ENCODE assay signal across 24 cellular contexts in the genomic region with DNA sequence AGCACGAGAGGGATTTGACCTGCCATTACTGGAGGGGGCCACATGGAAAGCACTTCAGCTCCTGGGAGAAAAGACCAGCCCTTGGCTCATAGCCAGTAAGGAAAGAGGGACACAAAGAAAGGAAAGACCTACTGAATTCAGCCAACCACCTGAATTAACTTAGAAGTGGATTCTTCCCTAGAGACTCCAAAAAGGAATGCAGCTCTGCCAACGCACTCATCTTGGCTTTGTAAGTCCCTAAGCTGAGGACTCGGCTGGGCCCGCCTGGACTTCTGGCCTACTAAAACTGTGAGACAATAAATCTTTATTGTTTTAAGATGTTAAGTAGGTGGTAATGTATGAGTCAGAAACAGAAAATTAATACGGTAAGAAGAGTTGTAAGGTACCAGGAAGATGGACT. TPM values are rescaled to one million over a fixed set of nuclear protein-coding genes. Genes with fewer than 3 reads are reported as not detected.
DNase-seq lines count a peak whose midpoint lies in the region; ATAC-seq, FAIRE-seq and TF ChIP-seq lines count a peak whose summit lies in the region.
"Had no signal": no experiment of that assay in that cellular context is flagged by ENCODE, and none has a peak within 500 bp of the region (broad histone marks: within the 10 kb centered on the region; RNA-seq: fewer than 3 reads in every experiment).

No MANE protein-coding gene starts in this region.

- no TSS peak for BruUV-seq in endothelial cell of umbilical vein (replicated peaks; lab: Mats Ljungman, UMichigan)

- H3K27ac ChIP-seq in endothelial cell of umbilical vein (ENCODE audit: insufficient read depth, low read depth, low read length) = no peak overlapping the region
- no peak overlapping the region for H3K27ac ChIP-seq in dorsolateral prefrontal cortex
- H3K27ac ChIP-seq: breast epithelium, esophagus squamous epithelium, GM23248 had no signal

- peaks cover 18% of the 10 kb centered on the region for H3K4me1 ChIP-seq in endothelial cell of umbilical vein (ENCODE audit: control insufficient read depth, extremely low read depth, insufficient read depth, low read length)
- H3K4me1 ChIP-seq: breast epithelium had no signal

- H2AFZ ChIP-seq in endothelial cell of umbilical vein (ENCODE audit: low read depth, low read length) = no peak overlapping the region
- H2AFZ ChIP-seq: GM23248 had no signal

- no peaks in the 10 kb centered on the region for H3K9me1 ChIP-seq in endothelial cell of umbilical vein (replicated peaks; ENCODE audit: control insufficient read depth, extremely low read depth, insufficient read depth, low read length)

- FAIRE-seq in endothelial cell of umbilical vein (lab: Jason Lieb, UNC) = no peak

- POLR2A ChIA-PET in endothelial cell of umbilical vein (lab: Charles Lee) = no interaction called here

- no peak for TF ChIP-seq POLR2A in endothelial cell of umbilical vein (IDR thresholded peaks at IDR 0.05; ENCODE audit: low read depth, low read length)

- TF ChIP-seq CTCF in endothelial cell of umbilical vein (IDR thresholded peaks at IDR 0.05; ENCODE audit: extremely low read depth in 1 of 2, insufficient read depth in 1 of 2, low read depth in 1 of 2, low read length in 2 of 2) (no peak), dorsolateral prefrontal cortex (IDR thresholded peaks at IDR 0.05 in 54 of 56, conservative IDR thresholded peaks at IDR 0.05 in 2 of 56; ENCODE audit: low read depth in 1 of 56, partially characterized antibody in 56 of 56) (no peak)

- CTCF ChIA-PET in endothelial cell of umbilical vein (lab: Charles Lee) = no interaction called here

- peaks cover 32% of the 10 kb centered on the region for H4K20me1 ChIP-seq in endothelial cell of umbilical vein (replicated peaks; ENCODE audit: control insufficient read depth, extremely low read depth, insufficient read depth, low read length)

- peak; percentile 13 for DNase-seq in Daoy (ENCODE audit: low read depth)
- peak; percentile 51 for DNase-seq in NCI-H2227 (lab: John Stamatoyannopoulos, UW; ENCODE audit: unreplicated experiment)
- peak; percentile 24 for DNase-seq in endothelial cell of umbilical vein (ENCODE audit: low read depth, low spot score)
- DNase-seq in renal cortical epithelial cell (ENCODE audit: low read depth) = peak; percentile 10
- no peak for DNase-seq in dorsolateral prefrontal cortex
- DNase-seq: activated CD4-positive, alpha-beta T cell treated with anti-CD3 and anti-CD28 coated beads for 36 hours; activated naive CD8-positive, alpha-beta T cell treated with anti-CD3 and anti-CD28 coated beads, Interleukin-2, amount 10 ng/mL, durations not matched to agents 7 days and 5 days; CD8-positive, alpha-beta T cell; EL; esophagus squamous epithelium; GM23248; IMR-90; midbrain; NCI-H1694; NCI-H226; nephron progenitor cell; stimulated activated CD4-positive, alpha-beta T cell treated with anti-CD3 and anti-CD28 coated beads, Interleukin-12 subunit alpha, Interleukin-12 subunit beta, amount 100 ng/mL, for 4 hours; stimulated activated CD8-positive, alpha-beta memory T cell treated with anti-CD3 and anti-CD28 coated beads, Interleukin-4, amount 100 ng/mL, for 48 hours; SW 1271 had no signal

- H3K27me3 ChIP-seq in endothelial cell of umbilical vein (ENCODE audit: control insufficient read depth in 2 of 2, insufficient read depth in 2 of 2, low read length in 2 of 2) (no peaks in the 10 kb centered on the region), dorsolateral prefrontal cortex (no peaks in the 10 kb centered on the region)
- H3K27me3 ChIP-seq: breast epithelium, esophagus squamous epithelium had no signal

- H3K27me3 Mint-ChIP-seq in stimulated activated memory B cell treated with anti-CD40 and anti-IgM and Interleukin-4, amounts not matched to agents 10 μg/mL and 1 μg/mL and 100 μg/mL, for 72 hours = no peaks in the 10 kb centered on the region
- H3K27me3 Mint-ChIP-seq: activated CD4-positive, alpha-beta T cell treated with anti-CD3 and anti-CD28 coated beads for 36 hours; activated naive CD8-positive, alpha-beta T cell treated with anti-CD3 and anti-CD28 coated beads, Interleukin-2, amount 10 ng/mL, durations not matched to agents 7 days and 5 days had no signal

- peaks cover 16% of the 10 kb centered on the region for H3K36me3 Mint-ChIP-seq in stimulated activated memory B cell treated with anti-CD40 and anti-IgM and Interleukin-4, amounts not matched to agents 10 μg/mL and 1 μg/mL and 100 μg/mL, for 72 hours

- H3K9me3 Mint-ChIP-seq in stimulated activated memory B cell treated with anti-CD40 and anti-IgM and Interleukin-4, amounts not matched to agents 10 μg/mL and 1 μg/mL and 100 μg/mL, for 72 hours = no peaks in the 10 kb centered on the region
- H3K9me3 Mint-ChIP-seq: activated naive CD8-positive, alpha-beta T cell treated with anti-CD3 and anti-CD28 coated beads, Interleukin-2, amount 10 ng/mL, durations not matched to agents 7 days and 5 days; activated T-helper 1 cell treated with anti-CD3 and anti-CD28 coated beads, Interleukin-12 subunit alpha, Interleukin-12 subunit beta, Interleukin-2, Interleukin-4 antibody, amounts not matched to agents 30 ng/mL and 10 ng/mL and 1 ng/mL, durations not matched to agents 14 hours and 24 hours and 36 hours; CD8-positive, alpha-beta T cell had no signal

- ATAC-seq in stimulated activated memory B cell treated with anti-CD40 and anti-IgM and Interleukin-4, amounts not matched to agents 10 μg/mL and 1 μg/mL and 100 μg/mL, for 72 hours = no peak
- ATAC-seq in HG03521 (IDR thresholded peaks at IDR 0.05; ENCODE audit: unreplicated experiment) = no peak
- no peak for ATAC-seq in GM21381 (IDR thresholded peaks at IDR 0.05; ENCODE audit: unreplicated experiment)
- ATAC-seq: activated CD4-positive, alpha-beta T cell treated with anti-CD3 and anti-CD28 coated beads for 36 hours; CD8-positive, alpha-beta T cell had no signal

- H3K79me2 ChIP-seq in endothelial cell of umbilical vein (ENCODE audit: control insufficient read depth, insufficient read depth, low read length) = peaks cover 96% of the 10 kb centered on the region

- no peak overlapping the region for H3K4me3 Mint-ChIP-seq in stimulated activated memory B cell treated with anti-CD40 and anti-IgM and Interleukin-4, amounts not matched to agents 10 μg/mL and 1 μg/mL and 100 μg/mL, for 72 hours
- H3K4me3 Mint-ChIP-seq: activated CD4-positive, alpha-beta T cell treated with anti-CD3 and anti-CD28 coated beads for 36 hours; activated naive CD8-positive, alpha-beta T cell treated with anti-CD3 and anti-CD28 coated beads, Interleukin-2, amount 10 ng/mL, durations not matched to agents 7 days and 5 days; activated T-helper 1 cell treated with anti-CD3 and anti-CD28 coated beads, Interleukin-12 subunit alpha, Interleukin-12 subunit beta, Interleukin-2, Interleukin-4 antibody, amounts not matched to agents 30 ng/mL and 10 ng/mL and 1 ng/mL, durations not matched to agents 14 hours and 24 hours and 36 hours; CD8-positive, alpha-beta T cell; nephron progenitor cell had no signal

- H3K36me3 ChIP-seq in endothelial cell of umbilical vein (ENCODE audit: control insufficient read depth in 2 of 2, extremely low read depth in 1 of 2, insufficient read depth in 2 of 2, low read length in 2 of 2) = peaks cover 0 to 3% of the 10 kb centered on the region in 2 experiments
- H3K36me3 ChIP-seq: breast epithelium, esophagus squamous epithelium had no signal

- no peak overlapping the region for H3K27ac Mint-ChIP-seq in stimulated activated memory B cell treated with anti-CD40 and anti-IgM and Interleukin-4, amounts not matched to agents 10 μg/mL and 1 μg/mL and 100 μg/mL, for 72 hours
- H3K27ac Mint-ChIP-seq: activated naive CD8-positive, alpha-beta T cell treated with anti-CD3 and anti-CD28 coated beads, Interleukin-2, amount 10 ng/mL, durations not matched to agents 7 days and 5 days; activated T-helper 1 cell treated with anti-CD3 and anti-CD28 coated beads, Interleukin-12 subunit alpha, Interleukin-12 subunit beta, Interleukin-2, Interleukin-4 antibody, amounts not matched to agents 30 ng/mL and 10 ng/mL and 1 ng/mL, durations not matched to agents 14 hours and 24 hours and 36 hours; CD8-positive, alpha-beta T cell; nephron progenitor cell had no signal

- no peak overlapping the region for H3K9ac ChIP-seq in endothelial cell of umbilical vein (replicated peaks; ENCODE audit: extremely low read depth, insufficient read depth, low read length)
- H3K9ac ChIP-seq: GM23248 had no signal

- H3K4me3 ChIP-seq in endothelial cell of umbilical vein (replicated peaks in 1 of 3; ENCODE audit: insufficient read depth in 1 of 3, low read depth in 1 of 3, low read length in 3 of 3) (no peak overlapping the region), dorsolateral prefrontal cortex (no peak overlapping the region)
- H3K4me3 ChIP-seq: breast epithelium, esophagus squamous epithelium, GM23248 had no signal

- H3K9me3 ChIP-seq in endothelial cell of umbilical vein (replicated peaks; ENCODE audit: control insufficient read depth, insufficient read depth, low read length) = no peaks in the 10 kb centered on the region
- H3K9me3 ChIP-seq: breast epithelium, esophagus squamous epithelium had no signal

- dilution Hi-C loops in endothelial cell of umbilical vein (cut with MboI; ENCODE audit: extremely low pct_ligation_motif_present, low sequenced_read_pairs) = no loop called here

- intact Hi-C loops in endothelial cell of umbilical vein (cut with micrococcal nuclease) = no loop called here
- intact Hi-C loops in dorsolateral prefrontal cortex (cut with DNase I) = no loop called here

- H3K4me2 ChIP-seq in endothelial cell of umbilical vein (ENCODE audit: insufficient read depth, low read length) = no peak overlapping the region

- H3K4me1 Mint-ChIP-seq in stimulated activated memory B cell treated with anti-CD40 and anti-IgM and Interleukin-4, amounts not matched to agents 10 μg/mL and 1 μg/mL and 100 μg/mL, for 72 hours = peaks cover 38% of the 10 kb centered on the region
- H3K4me1 Mint-ChIP-seq: nephron progenitor cell had no signal

RNA-seq across cellular contexts. Expression of gene ATF2, which starts 11.5 kb away (rescaled TPM):
- total RNA-seq in Daoy (2014; rRNA removed; shearing (Covaris generic)) = 22.5 and 44.6 TPM in 2 replicates
- total RNA-seq in endothelial cell of umbilical vein (55.9 and 57.1 TPM in 2 replicates), renal cortical epithelial cell (48.8 and 77.8 TPM in 2 replicates), dorsolateral prefrontal cortex (100 to 1,000 TPM in 76 of 120 experiments, 10 to 100 TPM in 44; 70.3 to 129 (median 104) TPM)
- polyA plus RNA-seq in endothelial cell of umbilical vein = 36.3 and 39.5 TPM in 2 replicates
- polyA plus RNA-seq in endothelial cell of umbilical vein (2011; cell fraction: cytosol; rRNA removed) = 34.3 and 38.5 TPM in 2 replicates
- polyA plus RNA-seq in endothelial cell of umbilical vein (2011; cell fraction: nucleus; rRNA removed) = 64.9 and 72.6 TPM in 2 replicates
- polyA plus RNA-seq in endothelial cell of umbilical vein (2012) = 27.6 and 28.1 TPM in 2 replicates
- polyA minus RNA-seq in endothelial cell of umbilical vein = 152 and 154 TPM in 2 replicates
- polyA minus RNA-seq in endothelial cell of umbilical vein (2011; cell fraction: cytosol; rRNA and poly(A)+ RNA removed) = 37.8 TPM
- polyA minus RNA-seq in endothelial cell of umbilical vein (2011; cell fraction: nucleus; rRNA and poly(A)+ RNA removed) = 175 and 245 TPM in 2 replicates

RNA-seq across cellular contexts. Expression of gene ATP5MC3, which starts 25.0 kb away (rescaled TPM):
- total RNA-seq in Daoy (2014; rRNA removed; shearing (Covaris generic)) = 308 and 310 TPM in 2 replicates
- total RNA-seq in endothelial cell of umbilical vein (201 and 233 TPM in 2 replicates), renal cortical epithelial cell (112 and 142 TPM in 2 replicates), dorsolateral prefrontal cortex (100 to 1,000 TPM in 118 of 120 experiments, 10 to 100 TPM in 2; 94.3 to 275 (median 200) TPM)
- 412 and 452 TPM in 2 replicates for polyA plus RNA-seq in endothelial cell of umbilical vein
- polyA plus RNA-seq in endothelial cell of umbilical vein (2011; cell fraction: cytosol; rRNA removed) = 328 and 355 TPM in 2 replicates
- 122 and 144 TPM in 2 replicates for polyA plus RNA-seq in endothelial cell of umbilical vein (2011; cell fraction: nucleus; rRNA removed)
- 338 and 361 TPM in 2 replicates for polyA plus RNA-seq in endothelial cell of umbilical vein (2012)
- 158 and 176 TPM in 2 replicates for polyA minus RNA-seq in endothelial cell of umbilical vein
- 84.1 TPM for polyA minus RNA-seq in endothelial cell of umbilical vein (2011; cell fraction: cytosol; rRNA and poly(A)+ RNA removed)
- polyA minus RNA-seq in endothelial cell of umbilical vein (2011; cell fraction: nucleus; rRNA and poly(A)+ RNA removed) = 28.9 and 38.1 TPM in 2 replicates

Comparison
In these comparisons a context has a peak if more than half of its experiments do, and no peak if none do; other contexts are left out.
1. DNase-seq: peak in Daoy (single experiment), NCI-H2227 (single experiment), endothelial cell of umbilical vein (single experiment) and renal cortical epithelial cell (single experiment); none in dorsolateral prefrontal cortex (0 of 10).